ENCODE assay signal across 1 cellular context in genomic region chr16:28846080-28846932, GRCh38.
TF ChIP-seq lines count a peak whose summit lies in the region.

TUFM (minus strand) TSS chr16:28846348; CDS start chr16:28846269, 79 bp downstream.

TF ChIP-seq in HepG2, 621 proteins besides CTCF, POLR2A, EP300 and RAD21 (continued from another document and continues in another):
- TF ChIP-seq ZBTB4 (CRISPR knock-in tag; IDR thresholded peaks at IDR 0.05; ENCODE audit: borderline replicate concordance) (peak; percentile 86), NFAT5 (CRISPR knock-in tag; IDR thresholded peaks at IDR 0.05) (no peak; the same call in none of the 2 replicates), ZNF205 (CRISPR knock-in tag; IDR thresholded peaks at IDR 0.05) (peak; percentile 90), MATR3 (CRISPR knock-in tag; IDR thresholded peaks at IDR 0.05) (no peak), SUZ12 (IDR thresholded peaks at IDR 0.05; ENCODE audit: low read depth, low read length) (peak; percentile 80), SMAD3 (CRISPR knock-in tag; IDR thresholded peaks at IDR 0.05) (no peak), ZNF761 (CRISPR knock-in tag; conservative IDR thresholded peaks at IDR 0.05) (no peak), SRF (IDR thresholded peaks at IDR 0.05; ENCODE audit: low read depth, low read length) (peak; percentile 63; the same call in 1 of the 2 replicates), PHB2 (IDR thresholded peaks at IDR 0.05; ENCODE audit: partially characterized antibody) (no peak), RORA (CRISPR knock-in tag; IDR thresholded peaks at IDR 0.05) (no peak), HDAC6 (IDR thresholded peaks at IDR 0.05; ENCODE audit: low read depth, low read length) (no peak), DZIP1 (CRISPR knock-in tag; IDR thresholded peaks at IDR 0.05) (peak; percentile 15; the same call in 1 of the 2 replicates), KDM5B (CRISPR knock-in tag; IDR thresholded peaks at IDR 0.05; ENCODE audit: borderline replicate concordance) (peak; percentile 87; the same call in 1 of the 2 replicates), ZMYM4 (CRISPR knock-in tag; IDR thresholded peaks at IDR 0.05) (peak; percentile 77; the same call in 1 of the 2 replicates), ZFAT (CRISPR knock-in tag; conservative IDR thresholded peaks at IDR 0.05) (no peak), PTBP1 (IDR thresholded peaks at IDR 0.05; ENCODE audit: low read depth, low read length, poor library complexity, severe bottlenecking) (no peak), ZNF337 (CRISPR knock-in tag; IDR thresholded peaks at IDR 0.05; ENCODE audit: borderline replicate concordance, low read depth) (peak; percentile 77), MAX (IDR thresholded peaks at IDR 0.05) (peak; percentile 88), SALL2 (CRISPR knock-in tag; IDR thresholded peaks at IDR 0.05) (peak; percentile 99), TIGD3 (CRISPR knock-in tag; IDR thresholded peaks at IDR 0.05; ENCODE audit: borderline replicate concordance) (no peak; the same call in 1 of the 2 replicates), ZFX (CRISPR knock-in tag; IDR thresholded peaks at IDR 0.05; ENCODE audit: low read depth) (peak; percentile 100), ZNF44 (CRISPR knock-in tag; IDR thresholded peaks at IDR 0.05) (peak; percentile 98), ZNF615 (CRISPR knock-in tag; IDR thresholded peaks at IDR 0.05; ENCODE audit: borderline replicate concordance) (0 out of 2 replicates have a peak, but pooled peaks have one; percentile 14), ARHGAP35 (CRISPR knock-in tag; IDR thresholded peaks at IDR 0.05; ENCODE audit: borderline replicate concordance) (peak; percentile 81; the same call in 1 of the 2 replicates), TBP (CRISPR knock-in tag; IDR thresholded peaks at IDR 0.05) (peak; percentile 89; the same call in 1 of the 2 replicates), U2AF2 (IDR thresholded peaks at IDR 0.05; ENCODE audit: low read depth, low read length) (peak; percentile 89; the same call in 1 of the 2 replicates), ZNF83 (CRISPR knock-in tag; IDR thresholded peaks at IDR 0.05; ENCODE audit: borderline replicate concordance) (peak; percentile 96; the same call in 1 of the 2 replicates), ZBTB43 (CRISPR knock-in tag; conservative IDR thresholded peaks at IDR 0.05) (peak; percentile 70), ZHX2 (IDR thresholded peaks at IDR 0.05; ENCODE audit: low read depth) (peak; percentile 97), ZHX2 (CRISPR knock-in tag; IDR thresholded peaks at IDR 0.05; ENCODE audit: borderline replicate concordance) (no peak), MZF1 (CRISPR knock-in tag; IDR thresholded peaks at IDR 0.05; ENCODE audit: borderline replicate concordance) (peak; percentile 72; the same call in 1 of the 2 replicates)
